Comparison of ENCODE assay signal across 1 cellular context in the genomic region with DNA sequence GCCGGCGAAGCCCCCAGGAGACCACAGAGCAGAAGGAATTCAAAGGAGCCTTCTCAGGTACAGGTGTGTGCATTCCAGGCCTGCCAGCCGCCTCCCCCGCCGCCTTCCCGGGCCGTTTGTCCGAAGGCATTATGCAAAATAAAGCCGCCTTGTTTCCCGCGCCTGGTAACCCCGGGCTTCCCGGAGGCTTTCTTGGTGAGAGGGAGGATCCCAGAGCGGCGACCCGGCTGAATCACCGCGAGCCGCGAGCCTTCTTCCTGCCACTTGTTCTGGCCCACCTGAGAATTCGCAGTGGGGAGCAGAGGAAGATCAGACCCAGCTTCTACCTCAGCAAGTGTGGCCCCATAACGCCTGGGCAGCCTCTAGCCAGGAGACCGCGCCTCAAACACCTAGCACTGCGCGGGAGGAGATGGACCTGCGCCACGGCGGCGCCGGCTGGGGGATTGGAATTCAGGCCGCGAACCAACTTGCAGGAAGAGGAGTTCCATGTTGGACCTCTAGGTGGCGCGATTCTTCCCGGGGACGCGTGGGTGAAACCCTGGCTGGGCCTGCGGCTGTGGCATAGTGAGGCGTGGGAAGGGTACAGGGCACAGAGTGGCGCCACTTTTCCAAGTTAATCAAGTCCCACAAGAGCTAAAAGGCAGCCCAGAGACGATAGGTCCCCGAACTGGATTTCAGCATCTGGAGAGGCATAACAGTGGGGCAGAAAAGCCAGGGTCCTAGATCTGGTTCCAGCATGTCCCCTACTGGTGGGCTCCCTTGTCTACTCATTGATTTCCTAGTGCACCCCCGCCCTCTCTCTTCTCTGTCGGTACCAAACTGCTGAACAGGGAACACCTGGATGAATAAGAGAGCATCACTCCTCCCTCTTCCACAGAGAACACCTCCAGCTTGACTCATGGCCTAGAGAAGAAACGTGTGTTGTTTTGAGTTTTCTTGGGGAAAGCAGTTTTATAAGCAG.
A peak's percentile ranks its signal among the peaks of the same experiment; 100 is the strongest.
TF ChIP-seq lines count a peak whose summit lies in the region.

No MANE protein-coding gene starts in this region.

TF ChIP-seq in HEK293, 187 proteins besides CTCF, POLR2A, EP300 and RAD21 (continued from another document):
- TF ChIP-seq ZNF580 (tag by site-specific recombination; IDR thresholded peaks at IDR 0.05) = 0 out of 2 replicates have a peak, but pooled peaks have one; percentile 20
- TF ChIP-seq ZBTB17 (tag by site-specific recombination; IDR thresholded peaks at IDR 0.05) = peak; percentile 78
- no peak for TF ChIP-seq SCRT1 (tag by site-specific recombination; IDR thresholded peaks at IDR 0.05; ENCODE audit: borderline replicate concordance)
- TF ChIP-seq ZBTB7A (tag by site-specific recombination; IDR thresholded peaks at IDR 0.05; ENCODE audit: low read depth) = no peak
- TF ChIP-seq ZNF610 (tag by site-specific recombination; IDR thresholded peaks at IDR 0.05; ENCODE audit: borderline replicate concordance) = no peak
- no peak for TF ChIP-seq INSM2 (tag by site-specific recombination; IDR thresholded peaks at IDR 0.05)
- TF ChIP-seq ZNF776 (tag by site-specific recombination; IDR thresholded peaks at IDR 0.05; ENCODE audit: borderline replicate concordance) = no peak
- TF ChIP-seq ZNF426 (tag by site-specific recombination; IDR thresholded peaks at IDR 0.05) = no peak
- no peak for TF ChIP-seq ZNF148 (tag by site-specific recombination; IDR thresholded peaks at IDR 0.05; ENCODE audit: borderline replicate concordance)
- TF ChIP-seq ZNF2 (tag by site-specific recombination; IDR thresholded peaks at IDR 0.05) = 0 out of 2 replicates have a peak, but pooled peaks have one; percentile 25
- no peak for TF ChIP-seq ZNF548 (tag by site-specific recombination; IDR thresholded peaks at IDR 0.05)
- TF ChIP-seq ZBTB8A (tag by site-specific recombination; IDR thresholded peaks at IDR 0.05) = no peak
- TF ChIP-seq ZNF112 (tag by site-specific recombination; IDR thresholded peaks at IDR 0.05) = no peak
- 0 out of 2 replicates have a peak, but pooled peaks have one; percentile 24 for TF ChIP-seq ZNF692 (tag by site-specific recombination; IDR thresholded peaks at IDR 0.05)
- TF ChIP-seq, protein P1, sequence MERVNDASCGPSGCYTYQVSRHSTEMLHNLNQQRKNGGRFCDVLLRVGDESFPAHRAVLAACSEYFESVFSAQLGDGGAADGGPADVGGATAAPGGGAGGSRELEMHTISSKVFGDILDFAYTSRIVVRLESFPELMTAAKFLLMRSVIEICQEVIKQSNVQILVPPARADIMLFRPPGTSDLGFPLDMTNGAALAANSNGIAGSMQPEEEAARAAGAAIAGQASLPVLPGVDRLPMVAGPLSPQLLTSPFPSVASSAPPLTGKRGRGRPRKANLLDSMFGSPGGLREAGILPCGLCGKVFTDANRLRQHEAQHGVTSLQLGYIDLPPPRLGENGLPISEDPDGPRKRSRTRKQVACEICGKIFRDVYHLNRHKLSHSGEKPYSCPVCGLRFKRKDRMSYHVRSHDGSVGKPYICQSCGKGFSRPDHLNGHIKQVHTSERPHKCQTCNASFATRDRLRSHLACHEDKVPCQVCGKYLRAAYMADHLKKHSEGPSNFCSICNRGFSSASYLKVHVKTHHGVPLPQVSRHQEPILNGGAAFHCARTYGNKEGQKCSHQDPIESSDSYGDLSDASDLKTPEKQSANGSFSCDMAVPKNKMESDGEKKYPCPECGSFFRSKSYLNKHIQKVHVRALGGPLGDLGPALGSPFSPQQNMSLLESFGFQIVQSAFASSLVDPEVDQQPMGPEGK (tag by site-specific recombination; IDR thresholded peaks at IDR 0.05) = no peak; the same call in 1 of the 2 replicates
- TF ChIP-seq ZNF350 (tag by site-specific recombination; IDR thresholded peaks at IDR 0.05) = no peak
- TF ChIP-seq TRIM28 (IDR thresholded peaks at IDR 0.05; ENCODE audit: borderline replicate concordance, low read length) = no peak
- TF ChIP-seq ZNF664 (tag by site-specific recombination; IDR thresholded peaks at IDR 0.05) = no peak
- TF ChIP-seq HIC1 (tag by site-specific recombination; IDR thresholded peaks at IDR 0.05) = peak; percentile 78; the same call in 1 of the 2 replicates
- TF ChIP-seq, protein P2, sequence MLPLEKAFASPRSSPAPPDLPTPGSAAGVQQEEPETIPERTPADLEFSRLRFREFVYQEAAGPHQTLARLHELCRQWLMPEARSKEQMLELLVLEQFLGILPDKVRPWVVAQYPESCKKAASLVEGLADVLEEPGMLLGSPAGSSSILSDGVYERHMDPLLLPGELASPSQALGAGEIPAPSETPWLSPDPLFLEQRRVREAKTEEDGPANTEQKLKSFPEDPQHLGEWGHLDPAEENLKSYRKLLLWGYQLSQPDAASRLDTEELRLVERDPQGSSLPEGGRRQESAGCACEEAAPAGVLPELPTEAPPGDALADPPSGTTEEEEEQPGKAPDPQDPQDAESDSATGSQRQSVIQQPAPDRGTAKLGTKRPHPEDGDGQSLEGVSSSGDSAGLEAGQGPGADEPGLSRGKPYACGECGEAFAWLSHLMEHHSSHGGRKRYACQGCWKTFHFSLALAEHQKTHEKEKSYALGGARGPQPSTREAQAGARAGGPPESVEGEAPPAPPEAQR (tag by site-specific recombination; IDR thresholded peaks at IDR 0.05) = no peak
- no peak for TF ChIP-seq ZSCAN30 (tag by site-specific recombination; IDR thresholded peaks at IDR 0.05)
- no peak for TF ChIP-seq ZNF404 (tag by site-specific recombination; IDR thresholded peaks at IDR 0.05)
